Comparison of ENCODE assay signal across 24 cellular contexts in the genomic region with DNA sequence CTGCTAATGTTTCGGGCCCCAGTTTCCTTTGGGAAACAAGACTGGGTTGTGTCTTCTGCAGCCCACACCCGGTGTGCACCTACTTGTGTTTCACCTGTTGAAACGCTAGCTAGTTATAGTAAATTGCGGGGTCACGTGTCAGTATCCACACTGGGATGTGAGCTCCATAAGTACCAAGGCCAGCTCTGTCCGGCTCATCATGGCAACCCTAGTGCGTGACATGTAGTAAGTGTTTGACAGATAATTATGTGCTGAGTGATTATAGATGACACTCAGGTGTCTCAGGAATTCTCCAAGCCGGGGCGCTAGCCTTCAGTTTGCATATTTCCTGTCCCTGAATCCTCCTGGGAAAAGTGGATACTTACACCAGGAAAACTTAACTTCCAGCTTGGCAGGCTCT. TPM values are rescaled to one million over a fixed set of nuclear protein-coding genes. Genes with fewer than 3 reads are reported as not detected.
"Had no signal": no experiment of that assay in that cellular context is flagged by ENCODE, and none has a peak within 500 bp of the region (broad histone marks: within the 10 kb centered on the region; RNA-seq: fewer than 3 reads in every experiment).

No MANE protein-coding gene starts in this region.

- H3K4me3 ChIP-seq: breast epithelium, Peyer's patch had no signal

- H3K27ac ChIP-seq: breast epithelium, Peyer's patch, RWPE1 had no signal

- H3K4me1 ChIP-seq: breast epithelium, Peyer's patch had no signal

- H3K36me3 ChIP-seq: breast epithelium, Peyer's patch had no signal

- DNase-seq: activated CD4-positive, alpha-beta T cell treated with anti-CD3 and anti-CD28 coated beads for 48 hours; activated CD4-positive, alpha-beta T cell treated with anti-CD3 and anti-CD28 coated beads, Interleukin-2, amount 50 U/mL, for 4 hours; activated CD4-positive, CD25-positive, alpha-beta regulatory T cell treated with anti-CD3 and anti-CD28 coated beads, Interleukin-2, amount 50 U/mL, for 72 hours; activated CD8-positive, alpha-beta memory T cell treated with anti-CD3 and anti-CD28 coated beads, Interleukin-2, amount 50 U/mL, for 48 hours; activated CD8-positive, alpha-beta T cell treated with anti-CD3 and anti-CD28 coated beads, Interleukin-2, amount 10 ng/mL, durations not matched to agents 7 days and 5 days; activated T-cell treated with anti-CD3 and anti-CD28 coated beads, Interleukin-2, amount 50 U/mL, for 1 hour; aorta; NCI-H1092; NCI-H1436; NCI-H1694 treated with DMSO at 0.1 percent for 48 hours; NCI-H2029 treated with DMSO at 0.1 percent for 48 hours; NCI-H2227 treated with DMSO at 0.1 percent for 48 hours; NCI-H446 treated with DMSO at 0.1 percent for 48 hours; NCI-H524 treated with DMSO at 0.1 percent for 48 hours; NCI-H774; NK-92 treated with Interleukin-12 subunit alpha and Interleukin-12 subunit beta, amount 100 ng/mL, for 24 hours; Peyer's patch; SHP77 treated with DMSO at 0.1 percent for 48 hours; T-helper 17 cell; T-helper 9 cell had no signal

- H3K9me3 ChIP-seq: breast epithelium, Peyer's patch had no signal

- H3K27me3 ChIP-seq: breast epithelium, Peyer's patch had no signal

RNA-seq across cellular contexts. Expression of gene APOD, which starts 12.8 kb away (rescaled TPM):
- total RNA-seq: activated CD8-positive, alpha-beta T cell treated with anti-CD3 and anti-CD28 coated beads, Interleukin-2, amount 10 ng/mL, durations not matched to agents 7 days and 5 days; M059J; T-helper 17 cell; WTC11 had no signal
